Comparison of ENCODE assay signal across 15 cellular contexts in genomic region chr1:42210421-42211133, GRCh38. TPM values are rescaled to one million over a fixed set of nuclear protein-coding genes. Genes with fewer than 3 reads are reported as not detected.
DNase-seq lines count a peak whose midpoint lies in the region; FAIRE-seq and TF ChIP-seq lines count a peak whose summit lies in the region.
"Had no signal": no experiment of that assay in that cellular context is flagged by ENCODE, and none has a peak within 500 bp of the region (broad histone marks: within the 10 kb centered on the region; RNA-seq: fewer than 3 reads in every experiment).

No MANE protein-coding gene starts in this region.

- no peak overlapping the region for H4K12ac ChIP-seq in trophoblast cell (ENCODE audit: low read depth, low read length)

- H3K4ac ChIP-seq in trophoblast cell (ENCODE audit: low read depth, low read length): no peak overlapping the region

- H3K14ac ChIP-seq in trophoblast cell (ENCODE audit: low read length): peak overlapping the region; percentile 14

- dilution Hi-C loops in endothelial cell of umbilical vein (cut with MboI; ENCODE audit: extremely low pct_ligation_motif_present, low sequenced_read_pairs): no loop called here

- peaks cover 94% of the 10 kb centered on the region for H3K79me2 ChIP-seq in GM23248 (ENCODE audit: insufficient read depth)
- peaks cover 45% of the 10 kb centered on the region for H3K79me2 ChIP-seq in endothelial cell of umbilical vein (ENCODE audit: control insufficient read depth, insufficient read depth, low read length)
- H3K79me2 ChIP-seq in trophoblast cell (ENCODE audit: control insufficient read depth, insufficient read depth, low read length, poor library complexity): no peaks in the 10 kb centered on the region

- peaks cover 49% of the 10 kb centered on the region for H3K4me1 ChIP-seq in GM23248 (ENCODE audit: insufficient read depth)
- H3K4me1 ChIP-seq in endothelial cell of umbilical vein (ENCODE audit: control insufficient read depth, extremely low read depth, insufficient read depth, low read length): peaks cover 44% of the 10 kb centered on the region
- peaks cover 25 to 27% of the 10 kb centered on the region in 2 experiments for H3K4me1 ChIP-seq in trophoblast cell (ENCODE audit: control insufficient read depth in 1 of 2, insufficient read depth in 2 of 2, low read length in 2 of 2)

- intact Hi-C loops in endothelial cell of umbilical vein (cut with micrococcal nuclease): loop anchor here (10.0 kb wide), 1 partner anchor 124 kb away; the partner anchor contains the start of gene FOXJ3

- DNase-seq in GM23248 (peak; percentile 86), NB4 (ENCODE audit: low read depth) (peak; percentile 28), endothelial cell of umbilical vein (ENCODE audit: low read depth, low spot score) (no peak), trophoblast cell (peak; percentile 99), DMS79 treated with DMSO at 0.1 percent for 48 hours (lab: John Stamatoyannopoulos, UW) (no peak), GM19239 (ENCODE audit: insufficient read length, low spot score) (no peak)
- DNase-seq in stimulated activated CD4-positive, alpha-beta T cell treated with anti-CD3 and anti-CD28 coated beads, Interleukin-12 subunit alpha, Interleukin-12 subunit beta, amount 100 ng/mL, for 4 hours: no peak
- DNase-seq in activated CD4-positive, alpha-beta T cell treated with anti-CD3 and anti-CD28 coated beads for 1 hour: no peak
- DNase-seq: activated CD8-positive, alpha-beta memory T cell treated with anti-CD3 and anti-CD28 coated beads, Interleukin-2, amount 50 U/mL, for 4 hours; kidney glomerular epithelial cell; NCI-H1417 treated with DMSO at 0.1 percent for 48 hours; SHP77 treated with DMSO at 0.1 percent for 48 hours had no signal

- H3F3A ChIP-seq in GM23248 (ENCODE audit: insufficient read depth): peaks cover 47% of the 10 kb centered on the region

- no peak overlapping the region for H3K18ac ChIP-seq in trophoblast cell (ENCODE audit: low read length)

- no peaks in the 10 kb centered on the region for H3K36me3 ChIP-seq in GM23248 (ENCODE audit: low read depth)
- no peaks in the 10 kb centered on the region for H3K36me3 ChIP-seq in endothelial cell of umbilical vein (ENCODE audit: control insufficient read depth in 2 of 2, extremely low read depth in 1 of 2, insufficient read depth in 2 of 2, low read length in 2 of 2)
- no peaks in the 10 kb centered on the region for H3K36me3 ChIP-seq in trophoblast cell (ENCODE audit: control insufficient read depth in 1 of 2, insufficient read depth in 2 of 2, low read length in 2 of 2)
- H3K36me3 ChIP-seq: right atrium auricular region had no signal

- H3K27ac ChIP-seq in GM23248 (peak overlapping the region; percentile 74), endothelial cell of umbilical vein (ENCODE audit: insufficient read depth, low read depth, low read length) (peak overlapping the region; percentile 15), trophoblast cell (ENCODE audit: low read depth, low read length) (peak overlapping the region; percentile 55)
- H3K27ac ChIP-seq: right atrium auricular region had no signal

- H2BK120ac ChIP-seq in trophoblast cell (ENCODE audit: insufficient read depth, low read length, poor library complexity): peak overlapping the region; percentile 29

- POLR2A ChIA-PET in endothelial cell of umbilical vein (lab: Charles Lee): no interaction called here

- in situ Hi-C loops in GM23248 (cut with MboI): no loop called here

- WGBS in GM23248 (ENCODE audit: low coverage in 1 of 2, low lambda C conversion rate in 2 of 2, missing lambda C conversion rate in 2 of 2), 2 experiments: 53 to 56% methylated on average over 5 to 6 of the region's 6 CpGs
- WGBS in trophoblast cell (ENCODE audit: extremely low coverage, insufficient coverage, insufficient read length): no CpG with 5 or more reads among the region's 6 CpGs

- peaks cover 8% of the 10 kb centered on the region for H3K79me1 ChIP-seq in trophoblast cell (ENCODE audit: low read length)

- no TSS peak for BruUV-seq in endothelial cell of umbilical vein (replicated peaks; lab: Mats Ljungman, UMichigan)

- H3K27me3 ChIP-seq in GM23248 (replicated peaks; ENCODE audit: insufficient read depth) (no peaks in the 10 kb centered on the region), endothelial cell of umbilical vein (ENCODE audit: control insufficient read depth in 2 of 2, insufficient read depth in 2 of 2, low read length in 2 of 2) (no peaks in the 10 kb centered on the region), trophoblast cell (ENCODE audit: insufficient read depth, low read length) (no peaks in the 10 kb centered on the region)
- H3K27me3 ChIP-seq: right atrium auricular region had no signal

- no peak for FAIRE-seq in endothelial cell of umbilical vein (lab: Jason Lieb, UNC)
- no peak for FAIRE-seq in GM19239 (lab: Jason Lieb, UNC)
- FAIRE-seq: D721Med had no signal

- H3K4me2 ChIP-seq in GM23248 (ENCODE audit: unreplicated experiment): peak overlapping the region; percentile 24
- H3K4me2 ChIP-seq in endothelial cell of umbilical vein (ENCODE audit: insufficient read depth, low read length): peak overlapping the region; percentile 52
- H3K4me2 ChIP-seq in trophoblast cell (ENCODE audit: low read length): no peak overlapping the region

- no peak overlapping the region for H2AFZ ChIP-seq in GM23248
- H2AFZ ChIP-seq in endothelial cell of umbilical vein (ENCODE audit: low read depth, low read length): no peak overlapping the region
- no peak overlapping the region for H2AFZ ChIP-seq in trophoblast cell (ENCODE audit: insufficient read depth, low read length, poor library complexity)

- no peak overlapping the region for H2AK5ac ChIP-seq in trophoblast cell (ENCODE audit: low read length)

- CTCF ChIA-PET in endothelial cell of umbilical vein (lab: Charles Lee): interaction anchor here (0.9 to 1.6 kb wide), 2 partner anchors 24 to 37 kb away, joined by 4 to 6 read pairs; no protein-coding TSS in a partner anchor

- H3K9me2 ChIP-seq in GM23248 (ENCODE audit: insufficient read depth): peaks cover 4% of the 10 kb centered on the region; the same call in 1 of the 2 replicates

- no peak overlapping the region for H4K8ac ChIP-seq in trophoblast cell (ENCODE audit: low read depth, low read length)

- H3K9ac ChIP-seq in GM23248 (peak overlapping the region; percentile 29; the same call in 1 of the 2 replicates), endothelial cell of umbilical vein (replicated peaks; ENCODE audit: extremely low read depth, insufficient read depth, low read length) (no peak overlapping the region), trophoblast cell (ENCODE audit: low read length) (no peak overlapping the region)

- TF ChIP-seq CTCF in NB4 (IDR thresholded peaks at IDR 0.05; ENCODE audit: low read depth, low read length) (no peak), endothelial cell of umbilical vein (IDR thresholded peaks at IDR 0.05; ENCODE audit: extremely low read depth in 1 of 2, insufficient read depth in 1 of 2, low read depth in 1 of 2, low read length in 2 of 2) (no peak)

- peak overlapping the region; percentile 23 for H2BK5ac ChIP-seq in trophoblast cell (ENCODE audit: low read depth, low read length, poor library complexity)

- no peaks in the 10 kb centered on the region for H4K20me1 ChIP-seq in GM23248 (ENCODE audit: insufficient read depth)
- peaks cover 2% of the 10 kb centered on the region for H4K20me1 ChIP-seq in endothelial cell of umbilical vein (replicated peaks; ENCODE audit: control insufficient read depth, extremely low read depth, insufficient read depth, low read length)

- peak overlapping the region; percentile 11 for H2BK12ac ChIP-seq in trophoblast cell (ENCODE audit: low read length)

- no peak overlapping the region for H3K23ac ChIP-seq in trophoblast cell (ENCODE audit: low read length)

- no peak for TF ChIP-seq POLR2A in NB4 (IDR thresholded peaks at IDR 0.05; ENCODE audit: extremely low read depth, insufficient read length)
- TF ChIP-seq POLR2A in endothelial cell of umbilical vein (IDR thresholded peaks at IDR 0.05; ENCODE audit: low read depth, low read length): no peak

- no peaks in the 10 kb centered on the region for H3K9me1 ChIP-seq in endothelial cell of umbilical vein (replicated peaks; ENCODE audit: control insufficient read depth, extremely low read depth, insufficient read depth, low read length)

- H3K9me3 ChIP-seq in GM23248 (ENCODE audit: low read depth) (no peaks in the 10 kb centered on the region), endothelial cell of umbilical vein (replicated peaks; ENCODE audit: control insufficient read depth, insufficient read depth, low read length) (no peaks in the 10 kb centered on the region), trophoblast cell (ENCODE audit: insufficient read depth, low read depth, low read length) (no peaks in the 10 kb centered on the region)

- H4K91ac ChIP-seq in trophoblast cell (ENCODE audit: low read depth, low read length): peak overlapping the region; percentile 57

- H3K4me3 ChIP-seq in GM23248 (no peak overlapping the region), NB4 (ENCODE audit: low read depth, low read length) (no peak overlapping the region), endothelial cell of umbilical vein (replicated peaks in 1 of 3; ENCODE audit: insufficient read depth in 1 of 3, low read depth in 1 of 3, low read length in 3 of 3) (no peak overlapping the region), trophoblast cell (ENCODE audit: low read depth, low read length) (no peak overlapping the region)
- H3K4me3 ChIP-seq: right atrium auricular region had no signal

RNA-seq across cellular contexts. Expression of gene GUCA2A, which starts 46.0 kb away (rescaled TPM):
- not detected in 2 replicates for total RNA-seq in GM23248 (2014; rRNA removed; shearing (Covaris generic))
- polyA plus RNA-seq in GM23248 (2016; fragmentation: Nextera tagmentation; extraction: Ambion mirVana): not detected in 2 replicates
- total RNA-seq in endothelial cell of umbilical vein: not detected in 2 replicates
- not detected in 2 replicates for polyA plus RNA-seq in endothelial cell of umbilical vein
- polyA plus RNA-seq in endothelial cell of umbilical vein (2011; cell fraction: cytosol; rRNA removed): not detected in 2 replicates
- polyA plus RNA-seq in endothelial cell of umbilical vein (2011; cell fraction: nucleus; rRNA removed): not detected in 2 replicates
- polyA plus RNA-seq in endothelial cell of umbilical vein (2012): not detected in 2 replicates
- polyA minus RNA-seq in endothelial cell of umbilical vein: not detected in 2 replicates
- polyA minus RNA-seq in endothelial cell of umbilical vein (2011; cell fraction: cytosol; rRNA and poly(A)+ RNA removed): not detected
- not detected in 2 replicates for polyA minus RNA-seq in endothelial cell of umbilical vein (2011; cell fraction: nucleus; rRNA and poly(A)+ RNA removed)
- 0.82 and 1.6 TPM in 2 replicates for polyA plus RNA-seq in trophoblast cell (2013)
- total RNA-seq: right atrium auricular region had no signal
- polyA plus RNA-seq: esophagus had no signal

RNA-seq across cellular contexts. Expression of gene GUCA2B, which starts 57.4 kb away (rescaled TPM):
- not detected in 2 replicates for total RNA-seq in GM23248 (2014; rRNA removed; shearing (Covaris generic))
- polyA plus RNA-seq in GM23248 (2016; fragmentation: Nextera tagmentation; extraction: Ambion mirVana) (not detected in 2 replicates), endothelial cell of umbilical vein (not detected in 2 replicates)
- not detected in 2 replicates for total RNA-seq in endothelial cell of umbilical vein
- not detected in 2 replicates for polyA plus RNA-seq in endothelial cell of umbilical vein (2011; cell fraction: cytosol; rRNA removed)
- not detected in 2 replicates for polyA plus RNA-seq in endothelial cell of umbilical vein (2011; cell fraction: nucleus; rRNA removed)
- not detected in 2 replicates for polyA plus RNA-seq in endothelial cell of umbilical vein (2012)
- not detected in 2 replicates for polyA minus RNA-seq in endothelial cell of umbilical vein
- polyA minus RNA-seq in endothelial cell of umbilical vein (2011; cell fraction: cytosol; rRNA and poly(A)+ RNA removed): not detected
- polyA minus RNA-seq in endothelial cell of umbilical vein (2011; cell fraction: nucleus; rRNA and poly(A)+ RNA removed): not detected in 2 replicates
- polyA plus RNA-seq in trophoblast cell (2013): not detected in 2 replicates
- total RNA-seq: right atrium auricular region had no signal
- polyA plus RNA-seq: esophagus had no signal

Comparison
In these comparisons a context has a peak if more than half of its experiments do, and no peak if none do; other contexts are left out.
1. DNase-seq: peak in GM23248 (single experiment), NB4 (single experiment) and trophoblast cell (2 of 2); none in endothelial cell of umbilical vein (single experiment), stimulated activated CD4-positive, alpha-beta T cell treated with anti-CD3 and anti-CD28 coated beads, Interleukin-12 subunit alpha, Interleukin-12 subunit beta, amount 100 ng/mL, for 4 hours (single experiment), DMS79 treated with DMSO at 0.1 percent for 48 hours (single experiment), activated CD4-positive, alpha-beta T cell treated with anti-CD3 and anti-CD28 coated beads for 1 hour (single experiment) and GM19239 (single experiment).
2. H3K27ac ChIP-seq: peak in every context shown above with its lines; median percentile 74 in GM23248; 55 in trophoblast cell; 15 in endothelial cell of umbilical vein.